In the genomic region with DNA sequence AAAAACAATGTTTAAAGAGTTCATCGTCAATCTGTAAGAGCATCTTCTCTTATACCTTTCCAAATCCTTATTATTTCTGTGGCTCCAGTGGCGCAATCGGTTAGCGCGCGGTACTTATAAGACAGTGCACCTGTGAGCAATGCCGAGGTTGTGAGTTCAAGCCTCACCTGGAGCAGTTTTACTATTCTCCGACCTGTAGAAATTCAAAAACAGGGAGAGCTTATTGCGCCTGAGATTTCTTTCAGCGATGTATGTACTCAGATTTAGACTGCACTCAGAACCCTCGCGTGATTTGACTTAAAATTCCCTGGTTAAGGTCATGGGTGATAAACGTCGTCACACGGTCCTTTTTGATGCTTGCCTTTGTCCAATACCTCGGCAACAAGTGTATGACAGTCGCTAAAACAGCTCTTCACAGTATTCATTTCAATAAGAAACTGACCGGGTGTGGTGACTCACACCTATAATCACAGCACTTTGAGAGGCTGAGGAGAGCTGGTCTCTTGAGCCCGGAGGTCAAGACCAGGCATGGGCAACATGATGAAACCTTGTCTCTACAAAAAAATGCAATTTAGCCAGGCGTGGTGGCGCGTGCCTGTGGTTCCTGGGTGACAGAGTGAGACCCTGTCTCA, we compare ENCODE assay signal across 10 cellular contexts. TPM values are rescaled to one million over a fixed set of nuclear protein-coding genes. Genes with fewer than 3 reads are reported as not detected.
A peak's percentile ranks its signal among the peaks of the same experiment; 100 is the strongest.
DNase-seq lines count a peak whose midpoint lies in the region; ATAC-seq and TF ChIP-seq lines count a peak whose summit lies in the region.
"Had no signal": no experiment of that assay in that cellular context is flagged by ENCODE, and none has a peak within 500 bp of the region (broad histone marks: within the 10 kb centered on the region; RNA-seq: fewer than 3 reads in every experiment).

No MANE protein-coding gene starts in this region.

- POLR2A ChIA-PET in PC-3 (lab: Charles Lee; ENCODE audit: unreplicated experiment), result no interaction called here

- CTCF ChIA-PET in PC-3 (lab: Charles Lee), result no interaction called here

- no peak overlapping the region for H3K4me2 ChIP-seq in PC-3 (ENCODE audit: low read length)
- peak overlapping the region; percentile 38 for H3K4me2 ChIP-seq in neuronal stem cell (ENCODE audit: insufficient read depth, low read length, poor library complexity, severe bottlenecking)

- WGBS in neuronal stem cell (ENCODE audit: extremely low coverage in 2 of 2, insufficient read length in 2 of 2, insufficient replicate concordance in 1 of 2), 2 donors, result no CpG with 5 or more reads among the region's 22 CpGs

- H3K79me2 ChIP-seq in PC-3 (ENCODE audit: low read length), result no peaks in the 10 kb centered on the region

- H3K4ac ChIP-seq in neuronal stem cell (ENCODE audit: low read length), result no peak overlapping the region

- H3K9me2 ChIP-seq in PC-3 (replicated peaks; ENCODE audit: low read length), result no peaks in the 10 kb centered on the region

- TF ChIP-seq CTCF in PC-3 (conservative IDR thresholded peaks at IDR 0.05; ENCODE audit: low read depth, low read length) (no peak), chondrocyte (IDR thresholded peaks at IDR 0.05) (no peak)

- ATAC-seq in PC-3 (no peak), HG02885 (IDR thresholded peaks at IDR 0.05; ENCODE audit: poor library complexity, unreplicated experiment) (no peak), HG02840 (IDR thresholded peaks at IDR 0.05; ENCODE audit: low FRiP score, unreplicated experiment) (no peak)

- no peaks in the 10 kb centered on the region; the same call in 1 of the 2 replicates for H3K27me3 ChIP-seq in H7 (ENCODE audit: control insufficient read depth, insufficient read depth, low read length)
- H3K27me3 ChIP-seq in PC-3 (ENCODE audit: low read length), result peaks cover 29% of the 10 kb centered on the region; the same call in 1 of the 2 replicates
- H3K27me3 ChIP-seq in neuronal stem cell (ENCODE audit: control insufficient read depth in 3 of 3, insufficient read depth in 3 of 3, low read depth in 1 of 3, low read length in 3 of 3), result no peaks in the 10 kb centered on the region

- no peak overlapping the region for H2BK120ac ChIP-seq in neuronal stem cell (ENCODE audit: low read depth, low read length)

- no peak overlapping the region for H2AK5ac ChIP-seq in neuronal stem cell (ENCODE audit: low read depth, low read length)

- no peak overlapping the region for H4K8ac ChIP-seq in neuronal stem cell (ENCODE audit: low read depth, low read length)

- no peak overlapping the region for H2BK15ac ChIP-seq in neuronal stem cell (ENCODE audit: low read length)

- H3K9me3 ChIP-seq in PC-3 (ENCODE audit: low read length) (no peaks in the 10 kb centered on the region), neuronal stem cell (replicated peaks in 1 of 2; ENCODE audit: control insufficient read depth in 2 of 2, insufficient read depth in 1 of 2, low read depth in 1 of 2, low read length in 2 of 2) (peaks cover 0 to 3% of the 10 kb centered on the region in 2 donors)
- H3K9me3 ChIP-seq: sigmoid colon had no signal

- no peak overlapping the region for H3K27ac Mint-ChIP-seq in chondrocyte (ENCODE audit: unreplicated experiment)

- peaks cover 10% of the 10 kb centered on the region for H3K9me3 Mint-ChIP-seq in chondrocyte (ENCODE audit: low read depth)

- H3K18ac ChIP-seq in neuronal stem cell (ENCODE audit: low read length), result peak overlapping the region; percentile 44

- DNase-seq in H7, result no peak
- peak; percentile 13 for DNase-seq in PC-3
- no peak for DNase-seq in chondrocyte (ENCODE audit: low spot score)
- DNase-seq in neuronal stem cell (ENCODE audit: low spot score), result no peak
- no peak for DNase-seq in cerebellar nuclear complex (lab: John Stamatoyannopoulos, UW)
- no peak for DNase-seq in KBM-7
- DNase-seq: sigmoid colon had no signal

- no peak overlapping the region for H4K91ac ChIP-seq in neuronal stem cell (ENCODE audit: low read depth, low read length, poor library complexity)

- H3K4me1 Mint-ChIP-seq in chondrocyte (ENCODE audit: low read depth), result peaks cover 11% of the 10 kb centered on the region

- H3K4me3 ChIP-seq in H7 (ENCODE audit: insufficient read depth, low read depth, low read length) (peak overlapping the region; percentile 62), PC-3 (ENCODE audit: low read length) (no peak overlapping the region), neuronal stem cell (ENCODE audit: low read length in 2 of 2) (peak overlapping the region in 1 of 2 donors; percentile 20)
- H3K4me3 ChIP-seq: sigmoid colon had no signal

- no peak overlapping the region for H3K14ac ChIP-seq in neuronal stem cell (ENCODE audit: low read length)

- no peaks in the 10 kb centered on the region for H3K79me1 ChIP-seq in neuronal stem cell (ENCODE audit: low read depth, low read length)

- H3K4me1 ChIP-seq in PC-3 (ENCODE audit: insufficient read depth, low read length) (peaks cover 7% of the 10 kb centered on the region; the same call in 1 of the 2 replicates), neuronal stem cell (ENCODE audit: control insufficient read depth in 2 of 2, insufficient read depth in 1 of 2, low read depth in 1 of 2, low read length in 2 of 2) (peaks cover 0 to 4% of the 10 kb centered on the region in 2 donors)
- H3K4me1 ChIP-seq: sigmoid colon had no signal

- H3K27me3 Mint-ChIP-seq in chondrocyte (ENCODE audit: low read depth), result peaks cover 13% of the 10 kb centered on the region

- H3F3A ChIP-seq in PC-3 (ENCODE audit: low read length, unreplicated experiment), result no peaks in the 10 kb centered on the region

- in situ Hi-C loops in KBM-7 (cut with MboI; ENCODE audit: low pct_unique_long_range_greater_than_20kb, low sequenced_read_pairs), result no loop called here

- no peaks in the 10 kb centered on the region for H4K20me1 ChIP-seq in PC-3 (ENCODE audit: low read length)

- no peak overlapping the region for H3K23ac ChIP-seq in neuronal stem cell (ENCODE audit: low read depth, low read length, poor library complexity)

- H3K9ac ChIP-seq in PC-3 (ENCODE audit: low read length) (no peak overlapping the region), neuronal stem cell (ENCODE audit: low read depth, low read length, poor library complexity) (no peak overlapping the region)

- H2BK5ac ChIP-seq in neuronal stem cell (ENCODE audit: low read length), result no peak overlapping the region

- H2AFZ ChIP-seq in PC-3 (ENCODE audit: low read length), result no peak overlapping the region
- peak overlapping the region; percentile 69 for H2AFZ ChIP-seq in neuronal stem cell (ENCODE audit: low read length)

- H3K36me3 ChIP-seq in H7 (replicated peaks; ENCODE audit: control insufficient read depth, insufficient read depth, low read length), result no peaks in the 10 kb centered on the region
- H3K36me3 ChIP-seq in PC-3 (ENCODE audit: low read depth, low read length), result no peaks in the 10 kb centered on the region
- H3K36me3 ChIP-seq in neuronal stem cell (replicated peaks in 1 of 2; ENCODE audit: control insufficient read depth in 2 of 2, insufficient read depth in 2 of 2, low read length in 2 of 2), result no peaks in the 10 kb centered on the region
- H3K36me3 ChIP-seq: sigmoid colon had no signal

- H2BK12ac ChIP-seq in neuronal stem cell (ENCODE audit: low read length), result no peak overlapping the region

- H3K36me3 Mint-ChIP-seq in chondrocyte (ENCODE audit: low read depth), result no peaks in the 10 kb centered on the region

- no peak overlapping the region for H3K27ac ChIP-seq in PC-3 (ENCODE audit: low read length)
- no peak overlapping the region for H3K27ac ChIP-seq in neuronal stem cell (replicated peaks; ENCODE audit: low read length)
- H3K27ac ChIP-seq: epithelial cell of prostate, sigmoid colon had no signal

- intact Hi-C loops in PC-3 (cut with micrococcal nuclease), result no loop called here

- no TSS peak for BruUV-seq in PC-3 (replicated peaks; lab: Mats Ljungman, UMichigan)

- peak overlapping the region; percentile 69 for H3K4me3 Mint-ChIP-seq in chondrocyte (ENCODE audit: unreplicated experiment)

RNA-seq across cellular contexts. Expression of gene GPX5, which starts 11.9 kb away (rescaled TPM):
- total RNA-seq in H7 (2014; rRNA removed; shearing (Covaris generic)), result not detected in 2 replicates
- total RNA-seq in PC-3 (2014; rRNA removed), result not detected in 2 replicates
- not detected in 3 replicates for total RNA-seq in chondrocyte
- not detected for polyA plus RNA-seq in neuronal stem cell (2013, experiment 1 of 2)
- not detected for polyA plus RNA-seq in neuronal stem cell (2013, experiment 2 of 2)
- total RNA-seq: sigmoid colon had no signal
- polyA plus RNA-seq: sigmoid colon had no signal

RNA-seq across cellular contexts. Expression of gene GPX6, which starts 22.0 kb away (rescaled TPM):
- total RNA-seq in H7 (2014; rRNA removed; shearing (Covaris generic)), result not detected in 2 replicates
- total RNA-seq in PC-3 (2014; rRNA removed) (not detected in 2 replicates), chondrocyte (not detected in 3 replicates)
- polyA plus RNA-seq in neuronal stem cell (2013, experiment 1 of 2), result not detected
- polyA plus RNA-seq in neuronal stem cell (2013, experiment 2 of 2), result not detected
- total RNA-seq: sigmoid colon had no signal
- polyA plus RNA-seq: sigmoid colon had no signal
